ENCODE assay signal across 28 cellular contexts in genomic region chr7:33325754-33326484, GRCh38.
"Had no signal": no experiment of that assay in that cellular context is flagged by ENCODE, and none has a peak within 500 bp of the region (broad histone marks: within the 10 kb centered on the region; RNA-seq: fewer than 3 reads in every experiment).

No MANE protein-coding gene starts in this region.

- FAIRE-seq: endometrium, kidney had no signal

- ATAC-seq: effector memory CD8-positive, alpha-beta T cell; foreskin keratinocyte; gastroesophageal sphincter; heart left ventricle; left lobe of liver; natural killer cell; psoas muscle; right cardiac atrium; stimulated activated effector memory CD8-positive, alpha-beta T cell treated with anti-CD3 and anti-CD28 coated beads, Interleukin-12 subunit alpha, Interleukin-12 subunit beta, amount 100 ng/mL, for 72 hours had no signal

- DNase-seq: dermis blood vessel endothelial cell; effector memory CD8-positive, alpha-beta T cell; erythroblast; esophagus squamous epithelium; foreskin keratinocyte; heart left ventricle; kidney; natural killer cell; occipital lobe; ovary; posterior cingulate gyrus; psoas muscle; right cardiac atrium; sigmoid colon; stimulated activated CD4-positive, alpha-beta T cell treated with anti-CD3 and anti-CD28 coated beads, Interleukin-2, amount 100 ng/mL, for 24 hours; stimulated activated CD4-positive, alpha-beta T cell treated with anti-CD3 and anti-CD28 coated beads, Interleukin-4, amount 100 ng/mL, for 24 hours; stimulated activated naive CD4-positive, alpha-beta T cell treated with Interleukin-2 at 50 U/mL for 16 hours; stomach; substantia nigra; testis; tibial artery had no signal

- H3K4me1 ChIP-seq: esophagus squamous epithelium, foreskin keratinocyte, gastroesophageal sphincter, heart left ventricle, psoas muscle, sigmoid colon, stomach, testis, tibial artery, vagina had no signal

- H3K27me3 ChIP-seq: esophagus squamous epithelium, foreskin keratinocyte, gastroesophageal sphincter, heart left ventricle, hepatocyte, ovary, sigmoid colon, stomach, testis, tibial artery, vagina had no signal

- H3K36me3 ChIP-seq: esophagus squamous epithelium, heart left ventricle, ovary, sigmoid colon, stomach, vagina had no signal

- H3K4me2 ChIP-seq: hepatocyte had no signal

- H2AFZ ChIP-seq: hepatocyte had no signal

- H3K4me3 ChIP-seq: coronary artery, esophagus squamous epithelium, gastroesophageal sphincter, heart left ventricle, hepatocyte, ovary, psoas muscle, sigmoid colon, stomach, testis, tibial artery, vagina had no signal

- H3K27ac ChIP-seq: coronary artery, esophagus squamous epithelium, foreskin keratinocyte, gastroesophageal sphincter, heart left ventricle, hepatocyte, ovary, psoas muscle, sigmoid colon, stomach, testis, tibial artery, vagina had no signal

- H3K9me3 ChIP-seq: esophagus squamous epithelium, gastroesophageal sphincter, ovary, stomach, testis, vagina had no signal

- H3K79me2 ChIP-seq: hepatocyte had no signal
